In genomic region chr3:146544013-146544928, GRCh38 we compare ENCODE assay signal across 8 cellular contexts. TPM values are rescaled to one million over a fixed set of nuclear protein-coding genes. Genes with fewer than 3 reads are reported as not detected.
DNase-seq lines count a peak whose midpoint lies in the region; ATAC-seq and TF ChIP-seq lines count a peak whose summit lies in the region.

Gene PLSCR1, minus strand, starts transcription at chr3:146544607. Its CDS starts 8,055 bp downstream, at chr3:146536552.

- H3K27ac ChIP-seq in colonic mucosa: peak within 1 kb of the TSS; percentile 98

- ATAC-seq in GM19035 (IDR thresholded peaks at IDR 0.05; ENCODE audit: unreplicated experiment) (peak; percentile 91), HG03342 (IDR thresholded peaks at IDR 0.05; ENCODE audit: unreplicated experiment) (peak; percentile 85)

- no peaks in the 10 kb centered on the region for H3K36me3 ChIP-seq in colonic mucosa

- DNase-seq in AG20443 (ENCODE audit: low spot score) (peak; percentile 94), NCI-H524 (lab: John Stamatoyannopoulos, UW) (peak; percentile 91 to 94), colonic mucosa (peak; percentile 96), kidney tubule cell (ENCODE audit: low spot score) (peak; percentile 98)
- DNase-seq in activated CD4-positive, alpha-beta T cell treated with anti-CD3 and anti-CD28 coated beads for 48 hours: peak; percentile 87
- DNase-seq in stimulated activated CD4-positive, alpha-beta T cell treated with anti-CD3 and anti-CD28 coated beads, Interleukin-1b, Interleukin-23, amount 100 ng/mL, for 1 hour (ENCODE audit: low read depth in 2 of 2): peak; percentile 7 to 26

- peak within 1 kb of the TSS; percentile 89 to 95 for H3K9ac ChIP-seq in colonic mucosa (ENCODE audit: low read depth in 2 of 2, low read length in 2 of 2)

- peak within 1 kb of the TSS; percentile 66 for H3K4me3 ChIP-seq in colonic mucosa

- intact Hi-C loops in colonic mucosa (cut with DNase I): no loop called here

- H3K4me1 ChIP-seq in colonic mucosa: no peaks in the 10 kb centered on the region

- no peaks in the 10 kb centered on the region for H3K27me3 ChIP-seq in colonic mucosa

- no peaks in the 10 kb centered on the region for H3K9me3 ChIP-seq in colonic mucosa

- no peak for TF ChIP-seq CTCF in colonic mucosa (IDR thresholded peaks at IDR 0.05)

RNA-seq across cellular contexts. Expression of gene PLSCR1, which starts in this region (rescaled TPM):
- 100 to 1,000 TPM in 1 of 2 donors, 10 to 100 TPM in 1; 99.0 to 180 TPM for total RNA-seq in colonic mucosa

Comparison
In these comparisons a context has a peak if more than half of its experiments do, and no peak if none do; other contexts are left out.
1. Peak in every context shown above with its lines: DNase-seq, ATAC-seq, H3K4me3 ChIP-seq and H3K27ac ChIP-seq.
2. DNase-seq: peak in every context shown above with its lines; median percentile 98 in kidney tubule cell; 96 in colonic mucosa; 94 in AG20443; 92 in NCI-H524; 87 in activated CD4-positive, alpha-beta T cell treated with anti-CD3 and anti-CD28 coated beads for 48 hours; 16 in stimulated activated CD4-positive, alpha-beta T cell treated with anti-CD3 and anti-CD28 coated beads, Interleukin-1b, Interleukin-23, amount 100 ng/mL, for 1 hour.